1 cellular context compared by ENCODE assay signal in the genomic region with DNA sequence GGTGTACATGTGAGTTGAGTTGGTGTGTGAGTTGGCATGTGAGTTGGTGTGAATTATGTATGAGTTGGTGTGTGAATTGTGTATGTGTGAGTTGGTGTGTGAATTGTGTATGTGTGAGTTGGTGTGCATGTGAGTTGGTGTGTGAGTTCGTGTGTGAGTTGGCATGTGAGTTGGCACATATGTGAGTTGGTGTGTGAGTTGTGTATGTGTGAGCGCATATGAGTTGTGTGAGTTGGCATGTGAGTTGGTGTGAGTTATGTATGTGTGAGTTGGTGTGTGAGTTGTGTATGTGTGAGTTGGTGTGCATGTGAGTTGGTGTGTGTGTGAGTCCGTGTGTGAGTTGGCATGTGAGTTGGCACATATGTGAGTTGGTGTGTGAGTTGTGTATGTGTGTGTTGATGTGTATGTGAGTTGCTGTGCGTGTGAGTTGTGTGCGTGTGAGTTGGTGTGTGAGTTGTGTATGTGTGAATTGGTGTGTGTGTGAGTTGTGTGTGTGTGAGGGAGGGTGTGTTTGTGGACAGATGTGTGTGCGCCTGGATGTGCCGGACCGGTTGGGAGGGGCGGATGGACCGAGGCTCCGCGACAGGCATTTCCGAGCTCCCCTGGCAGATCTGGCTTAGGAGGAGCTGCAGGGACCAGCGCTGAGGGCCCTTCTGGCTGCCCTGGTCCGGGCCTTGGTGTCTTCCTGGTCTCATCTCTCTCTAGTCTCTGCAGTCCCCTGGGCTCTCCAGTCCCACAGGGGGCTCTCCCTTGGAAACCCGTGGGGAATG.
TF ChIP-seq lines count a peak whose summit lies in the region.

No MANE protein-coding gene starts in this region.

TF ChIP-seq in HEK293T, 16 proteins besides CTCF, POLR2A, EP300 and RAD21 (continued from another document):
- TF ChIP-seq SUZ12 (IDR thresholded peaks at IDR 0.05) (no peak), HDGF (IDR thresholded peaks at IDR 0.05; ENCODE audit: borderline replicate concordance) (no peak), NFRKB (IDR thresholded peaks at IDR 0.05) (no peak), LEF1 (IDR thresholded peaks at IDR 0.05; ENCODE audit: borderline replicate concordance) (no peak), ARNT (IDR thresholded peaks at IDR 0.05) (no peak), FOXA1 (IDR thresholded peaks at IDR 0.05) (no peak), FOXM1 (IDR thresholded peaks at IDR 0.05; ENCODE audit: borderline replicate concordance) (no peak), CTBP1 (IDR thresholded peaks at IDR 0.05; ENCODE audit: borderline replicate concordance) (no peak), FOXK2 (IDR thresholded peaks at IDR 0.05) (no peak), L3MBTL2 (conservative IDR thresholded peaks at IDR 0.05) (no peak)
- TF ChIP-seq, protein P1, sequence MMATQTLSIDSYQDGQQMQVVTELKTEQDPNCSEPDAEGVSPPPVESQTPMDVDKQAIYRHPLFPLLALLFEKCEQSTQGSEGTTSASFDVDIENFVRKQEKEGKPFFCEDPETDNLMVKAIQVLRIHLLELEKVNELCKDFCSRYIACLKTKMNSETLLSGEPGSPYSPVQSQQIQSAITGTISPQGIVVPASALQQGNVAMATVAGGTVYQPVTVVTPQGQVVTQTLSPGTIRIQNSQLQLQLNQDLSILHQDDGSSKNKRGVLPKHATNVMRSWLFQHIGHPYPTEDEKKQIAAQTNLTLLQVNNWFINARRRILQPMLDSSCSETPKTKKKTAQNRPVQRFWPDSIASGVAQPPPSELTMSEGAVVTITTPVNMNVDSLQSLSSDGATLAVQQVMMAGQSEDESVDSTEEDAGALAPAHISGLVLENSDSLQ (IDR thresholded peaks at IDR 0.05) = no peak
TF ChIP-seq in HEK293T: peak in this region for 0.
